ENCODE assay signal across 8 cellular contexts in the genomic region with DNA sequence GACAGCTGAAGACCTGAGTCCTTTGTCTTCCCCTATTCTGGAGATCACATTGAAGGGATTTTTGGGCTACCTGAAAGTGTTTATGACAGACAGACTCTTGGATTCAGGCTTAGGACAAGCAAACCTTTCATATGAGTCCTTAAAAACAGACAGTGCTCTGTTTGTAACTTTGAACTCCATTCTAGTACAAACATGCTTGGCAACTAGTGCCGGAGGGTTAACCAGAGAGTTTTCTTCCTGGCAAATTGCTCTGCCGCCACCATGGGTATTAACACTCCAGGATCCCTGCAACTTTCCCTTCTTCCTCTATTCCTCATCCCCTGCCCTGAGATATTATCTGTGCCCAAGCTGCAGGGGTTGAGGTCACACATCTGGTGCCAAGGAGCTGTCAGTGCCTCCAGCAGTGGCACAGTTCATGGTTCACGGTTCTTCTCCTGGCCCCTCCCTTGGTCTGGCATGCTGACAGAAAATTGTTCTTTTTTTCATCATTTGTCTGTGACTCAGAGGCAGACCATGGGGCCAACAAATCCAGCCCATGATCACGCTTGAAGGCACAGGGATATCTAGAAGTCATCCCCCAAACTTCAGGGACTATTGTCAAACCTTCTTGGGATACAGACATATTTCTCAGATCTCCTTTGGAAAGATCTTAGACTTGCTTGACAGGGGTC.
DNase-seq lines count a peak whose midpoint lies in the region; ATAC-seq and TF ChIP-seq lines count a peak whose summit lies in the region.

No MANE protein-coding gene starts in this region.

- peaks cover 37% of the 10 kb centered on the region for H3K4me1 Mint-ChIP-seq in brain

- no peak overlapping the region for H3K4me3 Mint-ChIP-seq in brain

- peaks cover 44% of the 10 kb centered on the region for H3K36me3 Mint-ChIP-seq in brain

- no peak overlapping the region for H3K4me3 ChIP-seq in AG10803 (ENCODE audit: low read length)

- DNase-seq in AG10803 (ENCODE audit: low read depth): peak; percentile 77
- peak; percentile 69 for DNase-seq in LoVo (ENCODE audit: low spot score)
- peak; percentile 25 to 74 for DNase-seq in lung microvascular endothelial cell (ENCODE audit: low read depth in 2 of 2)
- no peak for DNase-seq in HT-29 (ENCODE audit: low spot score)
- DNase-seq in NCI-H1436 (lab: John Stamatoyannopoulos, UW): no peak

- peak overlapping the region in 3 of 5 experiments; percentile 7 to 47 (median 33) for H3K27ac Mint-ChIP-seq in brain

- TF ChIP-seq CTCF in AG10803 (conservative IDR thresholded peaks at IDR 0.05; ENCODE audit: low read length) (no peak), brain (conservative IDR thresholded peaks at IDR 0.05) (no peak)

- peaks cover 3% of the 10 kb centered on the region for H3K27me3 Mint-ChIP-seq in brain

- ATAC-seq in GM21723 (IDR thresholded peaks at IDR 0.05; ENCODE audit: unreplicated experiment) (no peak), GM21381 (IDR thresholded peaks at IDR 0.05; ENCODE audit: unreplicated experiment) (no peak)

- no peaks in the 10 kb centered on the region for H3K9me3 Mint-ChIP-seq in brain

Comparison
In these comparisons a context has a peak if more than half of its experiments do, and no peak if none do; other contexts are left out.
1. DNase-seq: peak in AG10803 (single experiment), LoVo (single experiment) and lung microvascular endothelial cell (2 of 2); none in HT-29 (single experiment) and NCI-H1436 (single experiment).